Comparison of ENCODE assay signal across 8 cellular contexts in the genomic region with DNA sequence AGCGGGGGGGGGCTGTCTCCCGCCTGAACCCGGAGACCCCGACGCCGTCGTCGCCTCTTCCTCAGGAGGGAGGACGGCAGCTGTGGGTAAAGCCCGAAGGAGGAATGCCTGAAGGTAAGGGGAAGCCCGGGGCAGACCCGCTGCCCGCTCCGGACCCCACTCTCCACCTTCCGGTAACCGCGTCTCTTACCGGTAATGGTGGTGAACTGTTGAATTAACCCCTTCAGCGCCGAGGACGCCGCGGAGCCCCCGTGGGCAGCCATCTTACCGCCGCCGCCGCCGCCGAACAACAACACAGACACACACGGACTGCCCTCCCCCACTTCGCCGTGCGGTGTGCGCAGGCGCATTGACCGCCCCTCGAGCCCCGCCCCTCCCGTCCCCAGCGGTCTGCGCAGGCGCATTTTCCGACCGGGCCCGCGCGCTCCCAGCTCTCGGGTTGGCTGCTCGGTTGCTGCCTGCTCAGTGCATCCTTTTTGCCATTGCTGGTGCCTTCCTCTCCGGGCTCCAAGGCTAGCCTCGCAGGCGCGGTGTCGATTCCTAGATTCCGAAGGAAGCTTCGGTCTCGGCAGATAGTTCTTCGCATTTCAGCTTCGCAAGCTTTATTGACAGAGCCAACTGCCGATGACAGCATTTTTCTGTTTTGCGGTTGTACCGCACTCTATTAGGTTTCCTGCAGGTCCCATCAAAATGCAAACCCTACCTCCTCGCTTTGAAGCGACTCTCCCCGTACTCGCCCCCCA. TPM values are rescaled to one million over a fixed set of nuclear protein-coding genes. Genes with fewer than 3 reads are reported as not detected.
A peak's percentile ranks its signal among the peaks of the same experiment; 100 is the strongest.
DNase-seq lines count a peak whose midpoint lies in the region; ATAC-seq and TF ChIP-seq lines count a peak whose summit lies in the region.

A gene with protein sequence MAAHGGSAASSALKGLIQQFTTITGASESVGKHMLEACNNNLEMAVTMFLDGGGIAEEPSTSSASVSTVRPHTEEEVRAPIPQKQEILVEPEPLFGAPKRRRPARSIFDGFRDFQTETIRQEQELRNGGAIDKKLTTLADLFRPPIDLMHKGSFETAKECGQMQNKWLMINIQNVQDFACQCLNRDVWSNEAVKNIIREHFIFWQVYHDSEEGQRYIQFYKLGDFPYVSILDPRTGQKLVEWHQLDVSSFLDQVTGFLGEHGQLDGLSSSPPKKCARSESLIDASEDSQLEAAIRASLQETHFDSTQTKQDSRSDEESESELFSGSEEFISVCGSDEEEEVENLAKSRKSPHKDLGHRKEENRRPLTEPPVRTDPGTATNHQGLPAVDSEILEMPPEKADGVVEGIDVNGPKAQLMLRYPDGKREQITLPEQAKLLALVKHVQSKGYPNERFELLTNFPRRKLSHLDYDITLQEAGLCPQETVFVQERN (minus strand): TSS at position 291 of the 743 bp plus-strand sequence. CDS start 28 bp downstream, at position 263.

- H3K4me3 ChIP-seq in BE2C (ENCODE audit: low read depth, low read length) (peak within 1 kb of the TSS; percentile 91), colonic mucosa (peak within 1 kb of the TSS; percentile 99)

- TF ChIP-seq CTCF in BE2C (IDR thresholded peaks at IDR 0.05; ENCODE audit: low read depth, low read length): no peak
- TF ChIP-seq CTCF in colonic mucosa (IDR thresholded peaks at IDR 0.05): no peak

- DNase-seq in BE2C (peak; percentile 97), GM19240 (ENCODE audit: insufficient read length, low spot score) (peak; percentile 83), NCI-H526 (lab: John Stamatoyannopoulos, UW) (peak; percentile 93 to 97), colonic mucosa (peak; percentile 97), kidney tubule cell (ENCODE audit: low spot score) (peak; percentile 93)
- peak; percentile 97 for DNase-seq in activated CD4-positive, alpha-beta T cell treated with anti-CD3 and anti-CD28 coated beads for 48 hours
- peak; percentile 93 to 94 for DNase-seq in stimulated activated CD4-positive, alpha-beta T cell treated with anti-CD3 and anti-CD28 coated beads, Interleukin-1b, Interleukin-23, amount 100 ng/mL, for 1 hour (ENCODE audit: low read depth in 2 of 2)

- intact Hi-C loops in colonic mucosa (cut with DNase I): no loop called here

- no peaks in the 10 kb centered on the region for H3K27me3 ChIP-seq in BE2C
- H3K27me3 ChIP-seq in colonic mucosa: no peaks in the 10 kb centered on the region

- H3K27ac ChIP-seq in colonic mucosa: peak within 1 kb of the TSS; percentile 87

- no peaks in the 10 kb centered on the region for H3K4me1 ChIP-seq in BE2C
- no peaks in the 10 kb centered on the region for H3K4me1 ChIP-seq in colonic mucosa

- H3K36me3 ChIP-seq in BE2C (no peaks in the 10 kb centered on the region; the same call in 1 of the 2 replicates), colonic mucosa (no peaks in the 10 kb centered on the region)

- peak; percentile 76 for ATAC-seq in HG03457 (IDR thresholded peaks at IDR 0.05; ENCODE audit: unreplicated experiment)

- H3K9me3 ChIP-seq in BE2C (no peaks in the 10 kb centered on the region), colonic mucosa (no peaks in the 10 kb centered on the region)

- peak within 1 kb of the TSS; percentile 85 for H3K9ac ChIP-seq in colonic mucosa (ENCODE audit: low read depth in 2 of 2, low read length in 2 of 2)

RNA-seq across cellular contexts. Expression of the gene that starts here (rescaled TPM):
- 8.4 TPM for polyA plus RNA-seq in BE2C (2012; ENCODE audit: insufficient read depth, insufficient read length, low read depth)
- total RNA-seq in colonic mucosa: 10 to 100 TPM; 28.8 to 45.4 TPM

Comparison
In these comparisons a context has a peak if more than half of its experiments do, and no peak if none do; other contexts are left out.
1. Peak in every context shown above with its lines: DNase-seq, ATAC-seq, H3K4me3 ChIP-seq and H3K27ac ChIP-seq.